ENCODE assay signal across 27 cellular contexts in the genomic region with DNA sequence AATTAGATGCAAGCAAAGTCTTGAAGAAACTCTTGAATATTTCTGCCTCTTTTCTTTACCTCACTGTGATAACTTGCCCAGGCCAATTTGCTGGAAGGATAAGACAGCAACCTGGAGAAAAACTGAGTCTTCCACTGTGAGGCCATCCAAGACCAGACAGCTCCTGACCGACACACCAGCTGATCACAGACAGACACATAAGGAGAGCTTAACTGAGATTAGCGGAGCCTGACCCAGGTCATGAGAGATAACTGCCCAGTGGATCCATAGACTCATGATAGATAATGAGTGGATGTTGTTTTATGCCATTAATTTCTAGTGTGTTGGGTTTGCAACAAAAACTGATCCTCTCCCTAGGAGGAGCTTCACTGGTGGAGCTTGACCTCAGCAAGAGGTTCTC.
"Had no signal": no experiment of that assay in that cellular context is flagged by ENCODE, and none has a peak within 500 bp of the region (broad histone marks: within the 10 kb centered on the region; RNA-seq: fewer than 3 reads in every experiment).

No MANE protein-coding gene starts in this region.

- H3K9me3 ChIP-seq: colonic mucosa, esophagus squamous epithelium, gastrocnemius medialis, heart right ventricle, left lung, lower lobe of right lung, mucosa of descending colon had no signal

- H3K4me3 ChIP-seq: colonic mucosa, esophagus squamous epithelium, gastrocnemius medialis, heart right ventricle, left lung, lower lobe of right lung, mucosa of descending colon had no signal

- H3K27ac ChIP-seq: colonic mucosa, epithelial cell of prostate, esophagus squamous epithelium, gastrocnemius medialis, heart right ventricle, left lung, lower lobe of right lung had no signal

- H3K9me3 Mint-ChIP-seq: effector memory CD8-positive, alpha-beta T cell had no signal

- ATAC-seq: effector memory CD8-positive, alpha-beta T cell; esophagus mucosa; gastrocnemius medialis; heart right ventricle; left cardiac atrium; left lung; left ventricle myocardium superior; lower lobe of right lung; mucosa of descending colon had no signal

- DNase-seq: colonic mucosa; cortex of kidney; effector CD8-positive, alpha-beta T cell; effector memory CD8-positive, alpha-beta T cell; endodermal cell; erythroblast; esophagus squamous epithelium; foreskin fibroblast; foreskin melanocyte; gastrocnemius medialis; head of caudate nucleus; heart right ventricle; hippocampal formation; left cardiac atrium; left lung; left ventricle myocardium superior; lower lobe of right lung; mesenchymal stem cell; mucosa of descending colon; naive B cell had no signal

- H3K4me1 Mint-ChIP-seq: mesothelial cell of epicardium, naive B cell had no signal

- H3K4me3 Mint-ChIP-seq: dendritic cell treated with granulocyte-macrophage colony-stimulating factor and Interleukin-4, amounts not matched to agents 40 ng/mL and 50 ng/mL, for 4 days; effector memory CD8-positive, alpha-beta T cell; endodermal cell; mesothelial cell of epicardium; naive B cell had no signal

- FAIRE-seq: endometrium, islet of Langerhans, keratinocyte had no signal

- H3K27me3 Mint-ChIP-seq: dendritic cell treated with granulocyte-macrophage colony-stimulating factor and Interleukin-4, amounts not matched to agents 40 ng/mL and 50 ng/mL, for 4 days; naive B cell had no signal

- H3K27me3 ChIP-seq: colonic mucosa, esophagus squamous epithelium, gastrocnemius medialis, heart right ventricle, left lung had no signal

- H3K36me3 ChIP-seq: colonic mucosa, esophagus squamous epithelium, gastrocnemius medialis, heart right ventricle, left lung, lower lobe of right lung had no signal

- H3K27ac Mint-ChIP-seq: dendritic cell treated with granulocyte-macrophage colony-stimulating factor and Interleukin-4, amounts not matched to agents 40 ng/mL and 50 ng/mL, for 4 days; effector memory CD8-positive, alpha-beta T cell; endodermal cell; mesothelial cell of epicardium; naive B cell had no signal

- H3K36me3 Mint-ChIP-seq: mesothelial cell of epicardium, naive B cell had no signal

- H3K4me1 ChIP-seq: colonic mucosa, esophagus squamous epithelium, gastrocnemius medialis, heart right ventricle, left lung, lower lobe of right lung had no signal
